In genomic region chr7:131056007-131056406, GRCh38 we compare ENCODE assay signal across 13 cellular contexts.
DNase-seq lines count a peak whose midpoint lies in the region; ATAC-seq and TF ChIP-seq lines count a peak whose summit lies in the region.
"Had no signal": no experiment of that assay in that cellular context is flagged by ENCODE, and none has a peak within 500 bp of the region (broad histone marks: within the 10 kb centered on the region; RNA-seq: fewer than 3 reads in every experiment).

No MANE protein-coding gene starts in this region.

- CTCF ChIA-PET in HCT116 (lab: Charles Lee), result no interaction called here

- POLR2A ChIA-PET in HCT116 (lab: Charles Lee), result no interaction called here

- RAD21 ChIA-PET in HCT116 (lab: Charles Lee; ENCODE audit: low non-redundant PET in 1 of 2, low total read pairs in 2 of 2, uncharacterized antibody in 2 of 2, unreplicated experiment in 2 of 2), result no interaction called here

- no peaks in the 10 kb centered on the region; the same call in 1 of the 2 replicates for H3K79me2 ChIP-seq in HCT116 (ENCODE audit: insufficient read depth, low read length)

- TF ChIP-seq CTCF in HCT116 (IDR thresholded peaks at IDR 0.05 in 2 of 3, conservative IDR thresholded peaks at IDR 0.05 in 1 of 3; ENCODE audit: borderline replicate concordance in 1 of 3, insufficient read depth in 1 of 3, low read depth in 2 of 3, low read length in 2 of 3) (no peak), astrocyte of the cerebellum (IDR thresholded peaks at IDR 0.05; ENCODE audit: low read depth, low read length, missing control alignments) (peak; percentile 8)

- no peaks in the 10 kb centered on the region for H3K9me3 Mint-ChIP-seq in naive B cell

- peaks cover 0 to 99% (median 11%) of the 10 kb centered on the region in 11 experiments; a peak in 14 of 22 replicates for H4K20me1 ChIP-seq in BLaER1 treated with 17β-estradiol and CSF1 and Interleukin-3, amounts not matched to agents 10 nM and 100 nM
- no peaks in the 10 kb centered on the region for H4K20me1 ChIP-seq in HCT116 (ENCODE audit: insufficient read depth)

- intact Hi-C loops in HCT116 (cut with micrococcal nuclease), result no loop called here

- no peaks in the 10 kb centered on the region for H3K9me2 ChIP-seq in HCT116 (ENCODE audit: insufficient read depth)

- peaks cover 18 to 29% (median 25%) of the 10 kb centered on the region in 11 experiments for H3K9me3 ChIP-seq in BLaER1 treated with 17β-estradiol and CSF1 and Interleukin-3, amounts not matched to agents 10 nM and 100 nM (replicated peaks in 1 of 11)
- H3K9me3 ChIP-seq in HCT116 (ENCODE audit: control insufficient read depth in 1 of 2, insufficient read depth in 1 of 2, low read depth in 1 of 2, low read length in 2 of 2), result no peaks in the 10 kb centered on the region
- H3K9me3 ChIP-seq: ovary had no signal

- H3K4me1 ChIP-seq in BLaER1 treated with 17β-estradiol and CSF1 and Interleukin-3, amounts not matched to agents 10 nM and 100 nM, result peaks cover 48 to 68% (median 64%) of the 10 kb centered on the region in 10 experiments
- H3K4me1 ChIP-seq in HCT116 (ENCODE audit: control insufficient read depth in 1 of 2, insufficient read depth in 2 of 2, low read length in 2 of 2), result no peaks in the 10 kb centered on the region

- H3K4me3 Mint-ChIP-seq in naive B cell, result peak overlapping the region; percentile 33 to 94 (median 84)

- peaks cover 16% of the 10 kb centered on the region in 2 donors for H3K36me3 Mint-ChIP-seq in naive B cell

- no peaks in the 10 kb centered on the region for H3K27me3 ChIP-seq in BLaER1 treated with 17β-estradiol and CSF1 and Interleukin-3, amounts not matched to agents 10 nM and 100 nM
- H3K27me3 ChIP-seq in HCT116 (ENCODE audit: insufficient read depth, low read length), result no peaks in the 10 kb centered on the region
- H3K27me3 ChIP-seq: ovary had no signal

- peak overlapping the region in 9 of 11 experiments; percentile 78 to 91 (median 86); a peak in 16 of 22 replicates for H3K27ac ChIP-seq in BLaER1 treated with 17β-estradiol and CSF1 and Interleukin-3, amounts not matched to agents 10 nM and 100 nM
- H3K27ac ChIP-seq in HCT116 (ENCODE audit: low read depth, low read length), result no peak overlapping the region

- no peak overlapping the region; a peak in 2 of 22 replicates for H3K9ac ChIP-seq in BLaER1 treated with 17β-estradiol and CSF1 and Interleukin-3, amounts not matched to agents 10 nM and 100 nM
- no peak overlapping the region for H3K9ac ChIP-seq in HCT116 (ENCODE audit: low read length)

- DNase-seq in HCT116 (ENCODE audit: low read depth, low spot score) (no peak), astrocyte of the cerebellum (ENCODE audit: low read depth) (no peak), naive B cell (no peak), RPMI8226 (no peak), NOMO-1 treated with dmso at 0.1 percent for 144 hours (lab: John Stamatoyannopoulos, UW; ENCODE audit: unreplicated experiment) (no peak), HUDEP-2 (lab: John Stamatoyannopoulos, UW; ENCODE audit: unreplicated experiment in 76 of 76) (no peak)
- DNase-seq: activated CD4-positive, alpha-beta T cell treated with anti-CD3 and anti-CD28 coated beads, Interleukin-2, amount 50 U/mL, for 48 hours; anterior cingulate cortex; effector CD8-positive, alpha-beta T cell; NCI-H2081; ovary had no signal

- H3K4me3 ChIP-seq in BLaER1 treated with 17β-estradiol and CSF1 and Interleukin-3, amounts not matched to agents 10 nM and 100 nM, result no peak overlapping the region
- H3K4me3 ChIP-seq in HCT116 (replicated peaks in 1 of 2; ENCODE audit: low read depth in 1 of 2, low read length in 2 of 2) (no peak overlapping the region), astrocyte of the cerebellum (ENCODE audit: low read depth, low read length) (no peak overlapping the region)
- H3K4me3 ChIP-seq: ovary had no signal

- peaks cover under 1 to 67% (median 22%) of the 10 kb centered on the region in 11 experiments; a peak in 18 of 22 replicates for H3K36me3 ChIP-seq in BLaER1 treated with 17β-estradiol and CSF1 and Interleukin-3, amounts not matched to agents 10 nM and 100 nM
- peaks cover 0 to 2% of the 10 kb centered on the region in 2 experiments; a peak in 2 of 4 replicates for H3K36me3 ChIP-seq in HCT116 (ENCODE audit: control insufficient read depth in 1 of 2, insufficient read depth in 2 of 2, low read length in 2 of 2)
- H3K36me3 ChIP-seq: ovary had no signal

- no peaks in the 10 kb centered on the region for H3K27me3 Mint-ChIP-seq in naive B cell

- TF ChIP-seq POLR2A in HCT116 (IDR thresholded peaks at IDR 0.05; ENCODE audit: borderline replicate concordance, extremely low read depth, insufficient read depth, insufficient read length), result no peak

- ATAC-seq in HCT116 (peak; percentile 65), naive B cell (ENCODE audit: low read depth in 2 of 2) (no peak), HG02981 (IDR thresholded peaks at IDR 0.05; ENCODE audit: unreplicated experiment) (no peak)

- H2AFZ ChIP-seq in HCT116 (ENCODE audit: low read depth, low read length, poor library complexity, severe bottlenecking), result no peak overlapping the region

- no peak for TF ChIP-seq RAD21 in HCT116 (IDR thresholded peaks at IDR 0.05; ENCODE audit: low read depth)

- H3K27ac Mint-ChIP-seq in naive B cell, result peak overlapping the region; percentile 98 to 100 (median 100)

- H3K4me2 ChIP-seq in BLaER1 treated with 17β-estradiol and CSF1 and Interleukin-3, amounts not matched to agents 10 nM and 100 nM, result peak overlapping the region; percentile 63 to 91 (median 76); a peak in 21 of 22 replicates
- H3K4me2 ChIP-seq in HCT116 (ENCODE audit: low read length), result no peak overlapping the region

- peaks cover 50 to 71% (median 64%) of the 10 kb centered on the region in 3 donors for H3K4me1 Mint-ChIP-seq in naive B cell

- in situ Hi-C loops in astrocyte of the cerebellum (cut with HindIII; ENCODE audit: low sequenced_read_pairs), result loop anchor here (5.0 kb wide), 1 partner anchor 36 kb away; no protein-coding TSS in a partner anchor

- no TSS peak for BruUV-seq in HCT116 (replicated peaks; lab: Mats Ljungman, UMichigan)

TF ChIP-seq in HCT116, 20 proteins besides CTCF, POLR2A, EP300 and RAD21:
- no peak for TF ChIP-seq ATF3 (IDR thresholded peaks at IDR 0.05)
- no peak for TF ChIP-seq JUND (IDR thresholded peaks at IDR 0.05)
